Comparison of ENCODE assay signal across 1 cellular context in genomic region chr4:86544313-86544966, GRCh38.
A peak's percentile ranks its signal among the peaks of the same experiment; 100 is the strongest.
TF ChIP-seq lines count a peak whose summit lies in the region.

No MANE protein-coding gene starts in this region.

TF ChIP-seq in GM12878, 131 proteins besides CTCF, POLR2A, EP300 and RAD21 (continued from another document):
- no peak for TF ChIP-seq TCF3 (IDR thresholded peaks at IDR 0.05; ENCODE audit: borderline replicate concordance, insufficient read depth, low read depth, low read length)
- no peak for TF ChIP-seq ATF3 (IDR thresholded peaks at IDR 0.05; ENCODE audit: borderline replicate concordance, extremely low read depth, low read depth, low read length)
- peak; percentile 59; the same call in 1 of the 2 replicates for TF ChIP-seq IRF4 (IDR thresholded peaks at IDR 0.05; ENCODE audit: low read depth, low read length)
